1 cellular context compared by ENCODE assay signal in genomic region chr21:35154788-35155187, GRCh38.
A peak's percentile ranks its signal among the peaks of the same experiment; 100 is the strongest.
TF ChIP-seq lines count a peak whose summit lies in the region.

No MANE protein-coding gene starts in this region.

TF ChIP-seq in K562, 482 proteins besides CTCF, POLR2A, EP300 and RAD21 (continued from another document and continues in another):
- TF ChIP-seq, protein P1, sequence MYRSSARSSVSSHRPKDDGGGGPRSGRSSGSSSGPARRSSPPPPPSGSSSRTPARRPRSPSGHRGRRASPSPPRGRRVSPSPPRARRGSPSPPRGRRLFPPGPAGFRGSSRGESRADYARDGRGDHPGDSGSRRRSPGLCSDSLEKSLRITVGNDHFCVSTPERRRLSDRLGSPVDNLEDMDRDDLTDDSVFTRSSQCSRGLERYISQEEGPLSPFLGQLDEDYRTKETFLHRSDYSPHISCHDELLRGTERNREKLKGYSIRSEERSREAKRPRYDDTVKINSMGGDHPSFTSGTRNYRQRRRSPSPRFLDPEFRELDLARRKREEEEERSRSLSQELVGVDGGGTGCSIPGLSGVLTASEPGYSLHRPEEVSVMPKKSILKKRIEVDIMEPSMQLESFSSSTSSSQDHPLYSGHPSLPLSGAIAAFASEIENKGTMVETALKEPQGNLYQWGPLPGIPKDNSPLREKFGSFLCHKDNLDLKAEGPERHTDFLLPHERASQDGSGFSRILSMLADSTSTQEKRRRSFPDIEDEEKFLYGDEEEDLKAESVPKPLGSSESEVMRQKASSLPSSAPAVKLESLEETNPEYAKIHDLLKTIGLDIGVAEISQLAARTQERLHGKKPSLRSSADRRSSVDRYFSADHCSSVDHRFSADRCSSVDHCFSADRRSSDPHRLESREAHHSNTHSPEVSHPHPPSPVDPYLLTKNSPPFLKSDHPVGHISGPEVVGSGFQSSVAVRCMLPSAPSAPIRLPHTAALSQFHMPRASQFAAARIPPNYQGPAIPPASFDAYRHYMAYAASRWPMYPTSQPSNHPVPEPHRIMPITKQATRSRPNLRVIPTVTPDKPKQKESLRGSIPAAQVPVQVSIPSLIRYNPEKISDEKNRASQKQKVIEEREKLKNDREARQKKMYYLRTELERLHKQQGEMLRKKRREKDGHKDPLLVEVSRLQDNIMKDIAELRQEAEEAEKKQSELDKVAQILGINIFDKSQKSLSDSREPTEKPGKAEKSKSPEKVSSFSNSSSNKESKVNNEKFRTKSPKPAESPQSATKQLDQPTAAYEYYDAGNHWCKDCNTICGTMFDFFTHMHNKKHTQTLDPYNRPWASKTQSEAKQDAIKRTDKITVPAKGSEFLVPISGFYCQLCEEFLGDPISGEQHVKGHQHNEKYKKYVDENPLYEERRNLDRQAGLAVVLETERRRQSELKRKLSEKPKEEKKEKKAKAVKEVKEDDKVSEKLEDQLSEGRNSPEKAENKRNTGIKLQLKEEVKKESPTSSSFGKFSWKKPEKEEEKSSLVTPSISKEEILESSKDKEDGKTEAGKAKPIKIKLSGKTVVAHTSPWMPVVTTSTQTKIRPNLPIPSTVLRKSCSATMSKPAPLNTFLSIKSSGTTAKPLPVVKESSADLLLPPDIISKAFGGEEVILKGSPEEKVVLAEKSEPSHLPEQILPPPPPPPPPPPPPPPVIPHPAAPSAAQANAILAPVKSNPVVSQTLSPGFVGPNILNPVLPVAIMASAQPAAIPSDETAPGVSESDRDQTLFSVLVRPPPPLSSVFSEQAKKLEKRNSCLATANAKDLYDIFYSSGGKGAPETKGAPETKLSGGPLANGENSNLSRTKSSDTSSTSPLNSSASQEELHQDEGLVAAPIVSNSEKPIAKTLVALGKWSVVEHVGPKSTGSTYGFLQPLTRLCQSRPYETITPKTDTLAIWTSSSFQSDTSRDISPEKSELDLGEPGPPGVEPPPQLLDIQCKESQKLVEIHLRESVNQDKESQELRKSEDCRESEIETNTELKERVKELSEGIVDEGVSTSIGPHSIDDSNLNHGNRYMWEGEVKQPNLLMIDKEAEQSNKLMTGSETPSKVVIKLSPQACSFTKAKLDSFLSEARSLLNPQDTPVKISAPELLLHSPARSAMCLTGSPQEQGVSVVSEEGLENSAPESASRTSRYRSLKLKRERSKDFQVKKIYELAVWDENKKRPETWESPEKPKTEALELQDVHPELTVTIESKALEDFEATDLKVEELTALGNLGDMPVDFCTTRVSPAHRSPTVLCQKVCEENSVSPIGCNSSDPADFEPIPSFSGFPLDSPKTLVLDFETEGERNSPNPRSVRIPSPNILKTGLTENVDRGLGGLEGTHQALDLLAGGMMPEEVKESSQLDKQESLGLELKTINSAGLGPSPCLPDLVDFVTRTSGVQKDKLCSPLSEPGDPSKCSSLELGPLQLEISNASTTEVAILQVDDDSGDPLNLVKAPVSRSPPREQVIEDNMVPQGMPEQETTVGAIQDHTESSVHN (IDR thresholded peaks at IDR 0.05; ENCODE audit: borderline replicate concordance in 1 of 2, low read depth in 1 of 2), result no peak
- TF ChIP-seq NCOR1 (IDR thresholded peaks at IDR 0.05), result no peak
- no peak for TF ChIP-seq TSC22D4 (tag; IDR thresholded peaks at IDR 0.05)
- TF ChIP-seq FOXJ3 (CRISPR knock-in tag; IDR thresholded peaks at IDR 0.05), result no peak
- no peak for TF ChIP-seq SIN3A (IDR thresholded peaks at IDR 0.05; ENCODE audit: borderline replicate concordance in 2 of 2, control insufficient read depth in 1 of 2, low read depth in 2 of 2, low read length in 2 of 2)
- TF ChIP-seq U2AF2 (optimal IDR thresholded peaks at IDR 0.05; ENCODE audit: low read depth, low read length), result no peak
- peak; percentile 69 for TF ChIP-seq SOX6 (IDR thresholded peaks at IDR 0.05)
- no peak for TF ChIP-seq MXI1 (IDR thresholded peaks at IDR 0.05; ENCODE audit: low read depth, low read length)
- TF ChIP-seq PURB (CRISPR knock-in tag; IDR thresholded peaks at IDR 0.05; ENCODE audit: low read depth), result no peak
- no peak for TF ChIP-seq CREM (IDR thresholded peaks at IDR 0.05; ENCODE audit: low read depth)
- TF ChIP-seq, protein P2, sequence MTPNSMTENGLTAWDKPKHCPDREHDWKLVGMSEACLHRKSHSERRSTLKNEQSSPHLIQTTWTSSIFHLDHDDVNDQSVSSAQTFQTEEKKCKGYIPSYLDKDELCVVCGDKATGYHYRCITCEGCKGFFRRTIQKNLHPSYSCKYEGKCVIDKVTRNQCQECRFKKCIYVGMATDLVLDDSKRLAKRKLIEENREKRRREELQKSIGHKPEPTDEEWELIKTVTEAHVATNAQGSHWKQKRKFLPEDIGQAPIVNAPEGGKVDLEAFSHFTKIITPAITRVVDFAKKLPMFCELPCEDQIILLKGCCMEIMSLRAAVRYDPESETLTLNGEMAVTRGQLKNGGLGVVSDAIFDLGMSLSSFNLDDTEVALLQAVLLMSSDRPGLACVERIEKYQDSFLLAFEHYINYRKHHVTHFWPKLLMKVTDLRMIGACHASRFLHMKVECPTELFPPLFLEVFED (CRISPR knock-in tag; conservative IDR thresholded peaks at IDR 0.05), result no peak
- TF ChIP-seq MLX (CRISPR knock-in tag; conservative IDR thresholded peaks at IDR 0.05), result no peak
- no peak for TF ChIP-seq NFIC (IDR thresholded peaks at IDR 0.05)
- no peak for TF ChIP-seq MEIS2 (IDR thresholded peaks at IDR 0.05; ENCODE audit: partially characterized antibody)
- no peak for TF ChIP-seq E2F8 (IDR thresholded peaks at IDR 0.05; ENCODE audit: low read depth, partially characterized antibody)
- no peak for TF ChIP-seq LCOR (CRISPR knock-in tag; IDR thresholded peaks at IDR 0.05)
- TF ChIP-seq BCOR (IDR thresholded peaks at IDR 0.05), result no peak
- no peak for TF ChIP-seq ZNF134 (CRISPR knock-in tag; conservative IDR thresholded peaks at IDR 0.05)
- no peak for TF ChIP-seq MCM7 (IDR thresholded peaks at IDR 0.05)
- TF ChIP-seq TCF3 (CRISPR knock-in tag; IDR thresholded peaks at IDR 0.05), result peak; percentile 36; the same call in 1 of the 2 replicates
- TF ChIP-seq ATF3 (IDR thresholded peaks at IDR 0.05), result peak; percentile 20; the same call in 1 of the 2 replicates
- TF ChIP-seq ATF3 (CRISPR knock-in tag; conservative IDR thresholded peaks at IDR 0.05), result no peak
- TF ChIP-seq ZBTB9 (CRISPR knock-in tag; IDR thresholded peaks at IDR 0.05), result no peak
- no peak for TF ChIP-seq PCBP2 (IDR thresholded peaks at IDR 0.05; ENCODE audit: low read depth, low read length, poor library complexity, severe bottlenecking)
- no peak for TF ChIP-seq MAFF (IDR thresholded peaks at IDR 0.05; ENCODE audit: low read length)
- TF ChIP-seq SRSF1 (IDR thresholded peaks at IDR 0.05; ENCODE audit: low read depth, low read length), result no peak
- TF ChIP-seq ID3 (CRISPR knock-in tag; IDR thresholded peaks at IDR 0.05), result no peak
- peak; percentile 36; the same call in 1 of the 2 replicates for TF ChIP-seq ID3 (tag; IDR thresholded peaks at IDR 0.05)
- peak; percentile 28; the same call in 1 of the 2 replicates for TF ChIP-seq ZBTB33 (CRISPR knock-in tag; IDR thresholded peaks at IDR 0.05)
- TF ChIP-seq STAT6 (CRISPR knock-in tag; IDR thresholded peaks at IDR 0.05), result no peak
- 0 out of 2 replicates have a peak, but pooled peaks have one; percentile 15 for TF ChIP-seq ARID1B (IDR thresholded peaks at IDR 0.05)
- no peak for TF ChIP-seq ZNF785 (CRISPR knock-in tag; IDR thresholded peaks at IDR 0.05)
- TF ChIP-seq TCF7 (IDR thresholded peaks at IDR 0.05; ENCODE audit: borderline replicate concordance), result no peak
- no peak for TF ChIP-seq ZNF512 (tag; IDR thresholded peaks at IDR 0.05)
- TF ChIP-seq SRSF9 (IDR thresholded peaks at IDR 0.05; ENCODE audit: borderline replicate concordance, low read depth, low read length), result no peak
